ENCODE assay signal across 17 cellular contexts in the genomic region with DNA sequence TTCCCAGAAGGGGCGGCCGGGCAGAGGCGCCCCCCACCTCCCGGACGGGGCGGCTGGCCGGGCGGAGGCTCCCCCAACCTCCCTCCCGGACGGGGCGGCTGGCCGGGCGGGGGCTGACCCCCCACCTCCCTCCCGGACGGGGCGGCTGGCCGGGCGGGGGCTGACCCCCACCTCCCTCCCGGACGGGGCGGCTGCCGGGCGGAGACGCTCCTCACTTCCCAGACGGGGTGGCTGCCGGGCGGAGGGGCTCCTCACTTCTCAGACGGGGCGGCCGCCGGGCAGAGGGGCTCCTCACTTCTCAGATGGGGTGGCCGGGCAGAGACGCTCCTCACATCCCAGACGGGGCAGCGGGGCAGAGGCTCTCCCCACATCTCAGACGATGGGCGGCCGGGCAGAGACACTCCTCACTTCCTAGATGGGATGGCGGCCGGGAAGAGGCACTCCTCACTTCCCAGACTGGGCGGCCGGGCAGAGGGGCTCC. TPM values are rescaled to one million over a fixed set of nuclear protein-coding genes. Genes with fewer than 3 reads are reported as not detected.
"Had no signal": no experiment of that assay in that cellular context is flagged by ENCODE, and none has a peak within 500 bp of the region (broad histone marks: within the 10 kb centered on the region; RNA-seq: fewer than 3 reads in every experiment).

No MANE protein-coding gene starts in this region.

RNA-seq across cellular contexts. Expression of a gene that starts 43.5 kb away (rescaled TPM):
- total RNA-seq: activated naive CD4-positive, alpha-beta T cell treated with anti-CD3 and anti-CD28 coated beads for 36 hours; activated naive CD4-positive, alpha-beta T cell treated with anti-CD3 and anti-CD28 coated beads, Interleukin-2, amount 50 U/mL, for 72 hours; activated naive CD8-positive, alpha-beta T cell treated with anti-CD3 and anti-CD28 coated beads, Interleukin-2, amount 10 ng/mL, durations not matched to agents 7 days and 5 days; activated T-cell treated with anti-CD3 and anti-CD28 coated beads, Interleukin-2, amount 50 U/mL, for 72 hours; activated T-helper 1 cell treated with anti-CD3 and anti-CD28 coated beads, Interleukin-12 subunit alpha, Interleukin-12 subunit beta, Interleukin-2, Interleukin-4 antibody, amounts not matched to agents 30 ng/mL and 10 ng/mL and 1 ng/mL, durations not matched to agents 14 hours and 24 hours and 36 hours; activated T-helper 17 cell treated with anti-CD3 and anti-CD28 coated beads, Interleukin-2, amount 50 U/mL, for 72 hours; activated T-helper 2 cell treated with anti-CD3 and anti-CD28 coated beads, Interferon-gamma antibody, Interleukin-2, Interleukin-4, amounts not matched to agents 10 μg/mL and 5 μg/mL and 100 μg/mL, durations not matched to agents 14 hours and 24 hours and 36 hours; adrenal gland; aorta; ascending aorta; astrocyte; body of pancreas; breast epithelium; bronchial epithelial cell; cardiac muscle cell; cardiac septum; chondrocyte had no signal
